ENCODE assay signal across 8 cellular contexts in genomic region chr2:181466661-181467576, GRCh38. TPM values are rescaled to one million over a fixed set of nuclear protein-coding genes. Genes with fewer than 3 reads are reported as not detected.
DNase-seq lines count a peak whose midpoint lies in the region; ATAC-seq lines count a peak whose summit lies in the region.

No MANE protein-coding gene starts in this region.

- DNase-seq in EL (peak; percentile 58), SK-N-DZ (ENCODE audit: low spot score) (peak; percentile 15), Right ventricle myocardium superior (peak; percentile 79), sciatic nerve (ENCODE audit: low spot score) (peak; percentile 84), GOT3 (lab: John Stamatoyannopoulos, UW) (no peak), hepatic stellate cell (ENCODE audit: low spot score) (no peak)
- DNase-seq in activated naive CD4-positive, alpha-beta T cell treated with anti-CD3 and anti-CD28 coated beads, Interleukin-2, amount 50 U/mL, for 16 hours, result peak; percentile 77

- intact Hi-C loops in Right ventricle myocardium superior (cut with DNase I), result loop anchor here (5.0 kb wide), 1 partner anchor 365 kb away; no protein-coding TSS in a partner anchor
- intact Hi-C loops in sciatic nerve (cut with DNase I), result no loop called here

- peak; percentile 46 for ATAC-seq in HG03159 (IDR thresholded peaks at IDR 0.05; ENCODE audit: unreplicated experiment)
- peak; percentile 53 for ATAC-seq in Right ventricle myocardium superior (ENCODE audit: poor library complexity)
- ATAC-seq in sciatic nerve, result no peak

RNA-seq across cellular contexts. Expression of gene ITGA4, which starts 9.7 kb away (rescaled TPM):
- 4.0 and 8.1 TPM in 2 replicates for polyA plus RNA-seq in SK-N-DZ (2014; cell fraction: cytosol; rRNA removed)
- polyA plus RNA-seq in SK-N-DZ (2014; cell fraction: nucleus; rRNA removed), result 9.9 and 10.9 TPM in 2 replicates
- total RNA-seq in Right ventricle myocardium superior (0.89 TPM), sciatic nerve (18.1 TPM)

Comparison
In these comparisons a context has a peak if more than half of its experiments do, and no peak if none do; other contexts are left out.
1. DNase-seq: peak in EL (single experiment), SK-N-DZ (single experiment), activated naive CD4-positive, alpha-beta T cell treated with anti-CD3 and anti-CD28 coated beads, Interleukin-2, amount 50 U/mL, for 16 hours (single experiment), Right ventricle myocardium superior (single experiment) and sciatic nerve (single experiment); none in GOT3 (single experiment) and hepatic stellate cell (single experiment).
2. RNA of gene ITGA4, which starts 9.7 kb away (total RNA-seq): 18.1 TPM in sciatic nerve (single experiment); 0.89 TPM in Right ventricle myocardium superior (single experiment); every median in the first group is over 10 times any median in the second.